Comparison of ENCODE assay signal across 8 cellular contexts in genomic region chr21:33403128-33403785, GRCh38. TPM values are rescaled to one million over a fixed set of nuclear protein-coding genes. Genes with fewer than 3 reads are reported as not detected.
A peak's percentile ranks its signal among the peaks of the same experiment; 100 is the strongest.
DNase-seq lines count a peak whose midpoint lies in the region; ATAC-seq lines count a peak whose summit lies in the region.

IFNGR2 (plus strand) TSS chr21:33403413; CDS start chr21:33403544, 131 bp downstream.

- peaks cover 34% of the 10 kb centered on the region for H3K27me3 Mint-ChIP-seq in stimulated activated naive CD8-positive, alpha-beta T cell treated with anti-CD3 and anti-CD28 coated beads, Interleukin-15, amount 100 ng/mL, for 72 hours

- DNase-seq in NCI-H1417 (lab: John Stamatoyannopoulos, UW) (peak; percentile 33 to 68 (median 66)), NCI-H1417 treated with DMSO at 0.1 percent for 48 hours (lab: John Stamatoyannopoulos, UW) (no peak), lung microvascular endothelial cell (ENCODE audit: low read depth in 2 of 2) (peak; percentile 41 to 56)
- DNase-seq in activated CD4-positive, alpha-beta T cell treated with anti-CD3 and anti-CD28 coated beads for 4 hours: peak; percentile 63 to 69
- peak in 2 of 3 donors; percentile 25 to 48 for DNase-seq in effector memory CD4-positive, alpha-beta T cell
- peak; percentile 21 to 36 for DNase-seq in stimulated activated naive CD8-positive, alpha-beta T cell treated with anti-CD3 and anti-CD28 coated beads, Interleukin-15, amount 100 ng/mL, for 72 hours

- H3K9ac ChIP-seq in HUES48 (ENCODE audit: low read depth, low read length): peak within 1 kb of the TSS; percentile 62

- H3K9me3 Mint-ChIP-seq in stimulated activated naive CD8-positive, alpha-beta T cell treated with anti-CD3 and anti-CD28 coated beads, Interleukin-15, amount 100 ng/mL, for 72 hours: no peaks in the 10 kb centered on the region

- H3K4me1 Mint-ChIP-seq in stimulated activated naive CD8-positive, alpha-beta T cell treated with anti-CD3 and anti-CD28 coated beads, Interleukin-15, amount 100 ng/mL, for 72 hours: peaks cover 53% of the 10 kb centered on the region

- no peaks in the 10 kb centered on the region for H3K9me3 ChIP-seq in HUES48 (ENCODE audit: control insufficient read depth, insufficient read depth, low read length)
- no peaks in the 10 kb centered on the region for H3K9me3 ChIP-seq in effector memory CD4-positive, alpha-beta T cell (ENCODE audit: control insufficient read depth, low read length)

- no peaks in the 10 kb centered on the region for H3K27me3 ChIP-seq in HUES48 (ENCODE audit: control insufficient read depth, insufficient read depth, low read length)
- H3K27me3 ChIP-seq in effector memory CD4-positive, alpha-beta T cell (replicated peaks; ENCODE audit: control insufficient read depth, insufficient read depth, low read length, poor library complexity, severe bottlenecking): no peaks in the 10 kb centered on the region

- peak within 1 kb of the TSS; percentile 81 for H3K4me3 ChIP-seq in HUES48 (ENCODE audit: low read depth, low read length)
- peak within 1 kb of the TSS; percentile 96 for H3K4me3 ChIP-seq in effector memory CD4-positive, alpha-beta T cell (ENCODE audit: insufficient read depth, low read depth, low read length, poor library complexity, severe bottlenecking)

- peak within 1 kb of the TSS; percentile 90 to 94 for H3K4me3 Mint-ChIP-seq in stimulated activated naive CD8-positive, alpha-beta T cell treated with anti-CD3 and anti-CD28 coated beads, Interleukin-15, amount 100 ng/mL, for 72 hours

- ATAC-seq in stimulated activated naive CD8-positive, alpha-beta T cell treated with anti-CD3 and anti-CD28 coated beads, Interleukin-15, amount 100 ng/mL, for 72 hours: peak; percentile 69
- no peak for ATAC-seq in HG02981 (IDR thresholded peaks at IDR 0.05; ENCODE audit: unreplicated experiment)

- H3K36me3 ChIP-seq in HUES48 (ENCODE audit: control insufficient read depth, insufficient read depth, low read length): 0 out of 2 replicates have a peak, but pooled peaks cover 2% of the 10 kb centered on the region
- no peaks in the 10 kb centered on the region for H3K36me3 ChIP-seq in effector memory CD4-positive, alpha-beta T cell (ENCODE audit: control insufficient read depth, insufficient read depth, low read length)

- peak within 1 kb of the TSS; percentile 58 for H3K27ac ChIP-seq in HUES48 (ENCODE audit: low read depth, low read length)
- H3K27ac ChIP-seq in effector memory CD4-positive, alpha-beta T cell (ENCODE audit: insufficient read depth, low read length, poor library complexity, severe bottlenecking): peak within 1 kb of the TSS; percentile 71

- H3K4me1 ChIP-seq in HUES48 (ENCODE audit: control insufficient read depth, insufficient read depth, low read length): peaks cover 5% of the 10 kb centered on the region; the same call in 1 of the 2 replicates
- peaks cover 27% of the 10 kb centered on the region for H3K4me1 ChIP-seq in effector memory CD4-positive, alpha-beta T cell (ENCODE audit: control insufficient read depth, insufficient read depth, low read length, poor library complexity, severe bottlenecking)

- peak within 1 kb of the TSS; percentile 87 to 95 for H3K27ac Mint-ChIP-seq in stimulated activated naive CD8-positive, alpha-beta T cell treated with anti-CD3 and anti-CD28 coated beads, Interleukin-15, amount 100 ng/mL, for 72 hours

RNA-seq across cellular contexts. Expression of gene IFNGR2, which starts in this region (rescaled TPM):
- total RNA-seq in lung microvascular endothelial cell: 36.2 and 48.8 TPM in 2 replicates
